15 cellular contexts compared by ENCODE assay signal in genomic region chr13:27176772-27177171, GRCh38. TPM values are rescaled to one million over a fixed set of nuclear protein-coding genes. Genes with fewer than 3 reads are reported as not detected.
A peak's percentile ranks its signal among the peaks of the same experiment; 100 is the strongest.
DNase-seq lines count a peak whose midpoint lies in the region; ATAC-seq and TF ChIP-seq lines count a peak whose summit lies in the region.
"Had no signal": no experiment of that assay in that cellular context is flagged by ENCODE, and none has a peak within 500 bp of the region (broad histone marks: within the 10 kb centered on the region; RNA-seq: fewer than 3 reads in every experiment).

No MANE protein-coding gene starts in this region.

- no peaks in the 10 kb centered on the region for H3K27me3 Mint-ChIP-seq in activated naive CD8-positive, alpha-beta T cell treated with anti-CD3 and anti-CD28 coated beads, Interleukin-2, amount 50 U/mL, for 24 hours
- H3K27me3 Mint-ChIP-seq in activated naive CD8-positive, alpha-beta T cell treated with anti-CD3 and anti-CD28 coated beads for 36 hours = no peaks in the 10 kb centered on the region
- H3K27me3 Mint-ChIP-seq in activated B cell treated with CpG ODN at 0.5 μM for 24 hours = no peaks in the 10 kb centered on the region
- no peaks in the 10 kb centered on the region for H3K27me3 Mint-ChIP-seq in stimulated activated naive B cell treated with anti-CD40 and anti-IgM and Interleukin-4, amounts not matched to agents 10 μg/mL and 1 μg/mL and 100 μg/mL, for 72 hours

- no peaks in the 10 kb centered on the region for H3K36me3 Mint-ChIP-seq in activated naive CD8-positive, alpha-beta T cell treated with anti-CD3 and anti-CD28 coated beads, Interleukin-2, amount 50 U/mL, for 24 hours (ENCODE audit: low read depth)
- no peaks in the 10 kb centered on the region for H3K36me3 Mint-ChIP-seq in activated naive CD8-positive, alpha-beta T cell treated with anti-CD3 and anti-CD28 coated beads for 36 hours
- no peaks in the 10 kb centered on the region for H3K36me3 Mint-ChIP-seq in activated B cell treated with CpG ODN at 0.5 μM for 24 hours (ENCODE audit: low read depth)
- no peaks in the 10 kb centered on the region for H3K36me3 Mint-ChIP-seq in stimulated activated naive B cell treated with anti-CD40 and anti-IgM and Interleukin-4, amounts not matched to agents 10 μg/mL and 1 μg/mL and 100 μg/mL, for 72 hours

- DNase-seq in activated naive CD8-positive, alpha-beta T cell treated with anti-CD3 and anti-CD28 coated beads, Interleukin-2, amount 50 U/mL, for 24 hours = no peak
- DNase-seq in activated naive CD8-positive, alpha-beta T cell treated with anti-CD3 and anti-CD28 coated beads for 36 hours = no peak
- DNase-seq in GM20000 (ENCODE audit: low spot score) (peak; percentile 37), activated B cell treated with CpG ODN at 0.5 μM for 24 hours (no peak), Right ventricle myocardium superior (no peak), GM03348 (ENCODE audit: low spot score) (no peak), C1 segment of cervical spinal cord (lab: John Stamatoyannopoulos, UW) (no peak)
- no peak for DNase-seq in stimulated activated naive B cell treated with anti-CD40 and anti-IgM and Interleukin-4, amounts not matched to agents 10 μg/mL and 1 μg/mL and 100 μg/mL, for 72 hours
- DNase-seq: COR-L47, DMS153, HCEC 1CT, NCI-H1105, NCI-H187, NCI-H69, SIG-M5 had no signal

- ATAC-seq in activated naive CD8-positive, alpha-beta T cell treated with anti-CD3 and anti-CD28 coated beads, Interleukin-2, amount 50 U/mL, for 24 hours = no peak
- no peak for ATAC-seq in activated B cell treated with CpG ODN at 0.5 μM for 24 hours (ENCODE audit: low read depth)
- ATAC-seq in stimulated activated naive B cell treated with anti-CD40 and anti-IgM and Interleukin-4, amounts not matched to agents 10 μg/mL and 1 μg/mL and 100 μg/mL, for 72 hours (replicated peaks) = peak; percentile 17 to 31
- ATAC-seq in Right ventricle myocardium superior (ENCODE audit: poor library complexity) = no peak

- no peaks in the 10 kb centered on the region for H3K9me3 Mint-ChIP-seq in activated naive CD8-positive, alpha-beta T cell treated with anti-CD3 and anti-CD28 coated beads, Interleukin-2, amount 50 U/mL, for 24 hours
- no peaks in the 10 kb centered on the region for H3K9me3 Mint-ChIP-seq in activated naive CD8-positive, alpha-beta T cell treated with anti-CD3 and anti-CD28 coated beads for 36 hours
- H3K9me3 Mint-ChIP-seq in activated B cell treated with CpG ODN at 0.5 μM for 24 hours = no peaks in the 10 kb centered on the region
- H3K9me3 Mint-ChIP-seq in stimulated activated naive B cell treated with anti-CD40 and anti-IgM and Interleukin-4, amounts not matched to agents 10 μg/mL and 1 μg/mL and 100 μg/mL, for 72 hours = no peaks in the 10 kb centered on the region

- CTCF ChIA-PET in activated B cell treated with CpG ODN at 0.5 μM for 24 hours (lab: Charles Lee) = no interaction called here

- no peak for TF ChIP-seq CTCF in GM20000 (IDR thresholded peaks at IDR 0.05; ENCODE audit: extremely low read depth, missing control alignments)
- no peak for TF ChIP-seq CTCF in activated B cell treated with CpG ODN at 0.5 μM for 24 hours (IDR thresholded peaks at IDR 0.05)

- peaks cover 42% of the 10 kb centered on the region for H3K4me1 Mint-ChIP-seq in activated naive CD8-positive, alpha-beta T cell treated with anti-CD3 and anti-CD28 coated beads, Interleukin-2, amount 50 U/mL, for 24 hours
- peaks cover 20% of the 10 kb centered on the region for H3K4me1 Mint-ChIP-seq in activated naive CD8-positive, alpha-beta T cell treated with anti-CD3 and anti-CD28 coated beads for 36 hours
- peaks cover 53% of the 10 kb centered on the region for H3K4me1 Mint-ChIP-seq in activated B cell treated with CpG ODN at 0.5 μM for 24 hours
- peaks cover 33 to 46% of the 10 kb centered on the region in 2 donors for H3K4me1 Mint-ChIP-seq in stimulated activated naive B cell treated with anti-CD40 and anti-IgM and Interleukin-4, amounts not matched to agents 10 μg/mL and 1 μg/mL and 100 μg/mL, for 72 hours

- POLR2A ChIA-PET in activated B cell treated with CpG ODN at 0.5 μM for 24 hours (lab: Charles Lee) = interaction anchor here (0.5 to 1.0 kb wide), 2 partner anchors 74 to 961 kb away, joined by 3 to 4 read pairs; no protein-coding TSS in a partner anchor

- intact Hi-C loops in activated B cell treated with CpG ODN at 0.5 μM for 24 hours (cut with micrococcal nuclease) = loop anchor here (10.0 kb wide), 1 partner anchor 48 kb away; no protein-coding TSS in a partner anchor
- intact Hi-C loops in Right ventricle myocardium superior (cut with DNase I) = no loop called here

- H3K4me3 Mint-ChIP-seq in activated naive CD8-positive, alpha-beta T cell treated with anti-CD3 and anti-CD28 coated beads, Interleukin-2, amount 50 U/mL, for 24 hours = no peak overlapping the region
- no peak overlapping the region for H3K4me3 Mint-ChIP-seq in activated naive CD8-positive, alpha-beta T cell treated with anti-CD3 and anti-CD28 coated beads for 36 hours
- H3K4me3 Mint-ChIP-seq in activated B cell treated with CpG ODN at 0.5 μM for 24 hours = peak overlapping the region; percentile 57
- H3K4me3 Mint-ChIP-seq in stimulated activated naive B cell treated with anti-CD40 and anti-IgM and Interleukin-4, amounts not matched to agents 10 μg/mL and 1 μg/mL and 100 μg/mL, for 72 hours = peak overlapping the region; percentile 78 to 84

- peak overlapping the region; percentile 84 for H3K27ac Mint-ChIP-seq in activated naive CD8-positive, alpha-beta T cell treated with anti-CD3 and anti-CD28 coated beads, Interleukin-2, amount 50 U/mL, for 24 hours
- no peak overlapping the region for H3K27ac Mint-ChIP-seq in activated naive CD8-positive, alpha-beta T cell treated with anti-CD3 and anti-CD28 coated beads for 36 hours
- H3K27ac Mint-ChIP-seq in activated B cell treated with CpG ODN at 0.5 μM for 24 hours = peak overlapping the region; percentile 76
- peak overlapping the region; percentile 85 for H3K27ac Mint-ChIP-seq in stimulated activated naive B cell treated with anti-CD40 and anti-IgM and Interleukin-4, amounts not matched to agents 10 μg/mL and 1 μg/mL and 100 μg/mL, for 72 hours

RNA-seq across cellular contexts. Expression of gene USP12, which starts 5.2 kb away (rescaled TPM):
- total RNA-seq in activated naive CD8-positive, alpha-beta T cell treated with anti-CD3 and anti-CD28 coated beads for 36 hours = 10 to 100 TPM; 48.4 to 48.9 TPM
- 52.0 and 58.8 TPM in 2 replicates for total RNA-seq in activated B cell treated with CpG ODN at 0.5 μM for 24 hours
- total RNA-seq in Right ventricle myocardium superior = 17.2 TPM

Comparison
In these comparisons a context has a peak if more than half of its experiments do, and no peak if none do; other contexts are left out.
1. ATAC-seq: peak in stimulated activated naive B cell treated with anti-CD40 and anti-IgM and Interleukin-4, amounts not matched to agents 10 μg/mL and 1 μg/mL and 100 μg/mL, for 72 hours (2 of 2); none in activated naive CD8-positive, alpha-beta T cell treated with anti-CD3 and anti-CD28 coated beads, Interleukin-2, amount 50 U/mL, for 24 hours (single experiment), activated B cell treated with CpG ODN at 0.5 μM for 24 hours (single experiment) and Right ventricle myocardium superior (single experiment).
2. H3K4me3 Mint-ChIP-seq: peak in activated B cell treated with CpG ODN at 0.5 μM for 24 hours (single experiment) and stimulated activated naive B cell treated with anti-CD40 and anti-IgM and Interleukin-4, amounts not matched to agents 10 μg/mL and 1 μg/mL and 100 μg/mL, for 72 hours (2 of 2); none in activated naive CD8-positive, alpha-beta T cell treated with anti-CD3 and anti-CD28 coated beads, Interleukin-2, amount 50 U/mL, for 24 hours (single experiment) and activated naive CD8-positive, alpha-beta T cell treated with anti-CD3 and anti-CD28 coated beads for 36 hours (single experiment).